Comparison of ENCODE assay signal across 26 cellular contexts in the genomic region with DNA sequence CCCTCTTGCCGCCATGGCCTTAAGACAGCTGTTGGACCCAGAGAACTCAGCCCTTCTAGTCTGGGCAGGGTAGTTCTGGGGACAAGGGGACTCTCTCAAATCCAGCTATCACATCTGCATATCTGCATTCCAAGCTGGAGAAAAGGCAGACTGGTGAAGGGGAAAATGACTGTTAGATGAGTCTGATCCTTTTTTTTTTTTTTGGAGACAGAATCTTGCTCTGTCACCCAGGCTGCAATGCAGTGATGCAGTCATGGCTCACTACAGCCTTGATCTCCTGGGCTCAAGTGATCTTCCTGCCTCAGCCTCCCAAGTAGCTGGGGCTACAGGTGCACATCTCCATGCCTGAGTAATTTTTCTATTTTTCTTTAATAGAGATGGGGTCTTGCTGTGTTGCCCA.
"Had no signal": no experiment of that assay in that cellular context is flagged by ENCODE, and none has a peak within 500 bp of the region (broad histone marks: within the 10 kb centered on the region; RNA-seq: fewer than 3 reads in every experiment).

No MANE protein-coding gene starts in this region.

- H3K27ac ChIP-seq: brain microvascular endothelial cell, sigmoid colon, upper lobe of right lung had no signal

- H3K27me3 ChIP-seq: brain microvascular endothelial cell, sigmoid colon, upper lobe of right lung had no signal

- H3K27me3 Mint-ChIP-seq: activated CD4-positive, alpha-beta memory T cell treated with anti-CD3 and anti-CD28 coated beads, Interleukin-2, amount 10 ng/mL, durations not matched to agents 7 days and 5 days; activated CD4-positive, alpha-beta T cell treated with anti-CD3 and anti-CD28 coated beads, Interleukin-2, amount 10 ng/mL, durations not matched to agents 24 days and 14 days; activated CD8-positive, alpha-beta memory T cell treated with anti-CD3 and anti-CD28 coated beads, Interleukin-2, amount 10 ng/mL, durations not matched to agents 7 days and 5 days; naive thymus-derived CD4-positive, alpha-beta T cell; T-helper 17 cell had no signal

- H3K4me1 Mint-ChIP-seq: activated CD4-positive, alpha-beta memory T cell treated with anti-CD3 and anti-CD28 coated beads, Interleukin-2, amount 10 ng/mL, durations not matched to agents 7 days and 5 days; activated CD4-positive, alpha-beta T cell treated with anti-CD3 and anti-CD28 coated beads, Interleukin-2, amount 10 ng/mL, durations not matched to agents 24 days and 14 days; activated CD8-positive, alpha-beta memory T cell treated with anti-CD3 and anti-CD28 coated beads, Interleukin-2, amount 10 ng/mL, durations not matched to agents 7 days and 5 days had no signal

- H3K36me3 ChIP-seq: brain microvascular endothelial cell, lower lobe of right lung, sigmoid colon, upper lobe of right lung had no signal

- ATAC-seq: activated CD4-positive, CD25-positive, alpha-beta regulatory T cell treated with anti-CD3 and anti-CD28 coated beads, Interleukin-2, amount 50 U/mL, for 24 hours; activated CD8-positive, alpha-beta memory T cell treated with anti-CD3 and anti-CD28 coated beads, Interleukin-2, amount 10 ng/mL, durations not matched to agents 7 days and 5 days; activated naive CD4-positive, alpha-beta T cell treated with anti-CD3 and anti-CD28 coated beads, Interleukin-2, amount 50 U/mL, for 72 hours; left lobe of liver; lower lobe of right lung; naive thymus-derived CD4-positive, alpha-beta T cell; T-helper 17 cell; upper lobe of right lung had no signal

- DNase-seq: activated CD4-positive, alpha-beta memory T cell treated with anti-CD3 and anti-CD28 coated beads, Interleukin-2, amount 10 ng/mL, durations not matched to agents 7 days and 5 days; activated CD4-positive, alpha-beta T cell treated with anti-CD3 and anti-CD28 coated beads, Interleukin-2, amount 10 ng/mL, durations not matched to agents 24 days and 14 days; activated CD8-positive, alpha-beta memory T cell treated with anti-CD3 and anti-CD28 coated beads, Interleukin-2, amount 10 ng/mL, durations not matched to agents 7 days and 5 days; activated T-cell treated with anti-CD3 and anti-CD28 coated beads for 4 hours; aorta; brain microvascular endothelial cell; caudate nucleus; effector memory CD4-positive, alpha-beta T cell; foreskin melanocyte; kidney; lower lobe of right lung; mesendoderm; naive thymus-derived CD4-positive, alpha-beta T cell; occipital lobe; posterior cingulate gyrus; retina; sigmoid colon; stimulated activated CD4-positive, alpha-beta T cell treated with anti-CD3 and anti-CD28 coated beads, Interleukin-2, amount 100 ng/mL, for 48 hours; stimulated activated CD8-positive, alpha-beta memory T cell treated with anti-CD3 and anti-CD28 coated beads, Interleukin-4, amount 100 ng/mL, for 48 hours; stimulated activated naive CD4-positive, alpha-beta T cell treated with Interleukin-2 at 50 U/mL for 16 hours; T-helper 17 cell; upper lobe of right lung had no signal

- H3K9me3 Mint-ChIP-seq: activated CD4-positive, alpha-beta memory T cell treated with anti-CD3 and anti-CD28 coated beads, Interleukin-2, amount 10 ng/mL, durations not matched to agents 7 days and 5 days; activated CD4-positive, alpha-beta T cell treated with anti-CD3 and anti-CD28 coated beads, Interleukin-2, amount 10 ng/mL, durations not matched to agents 24 days and 14 days; activated naive CD4-positive, alpha-beta T cell treated with anti-CD3 and anti-CD28 coated beads, Interleukin-2, amount 50 U/mL, for 72 hours; neural crest cell had no signal

- H3K27ac Mint-ChIP-seq: activated CD4-positive, alpha-beta memory T cell treated with anti-CD3 and anti-CD28 coated beads, Interleukin-2, amount 10 ng/mL, durations not matched to agents 7 days and 5 days; activated CD4-positive, alpha-beta T cell treated with anti-CD3 and anti-CD28 coated beads, Interleukin-2, amount 10 ng/mL, durations not matched to agents 24 days and 14 days; activated CD8-positive, alpha-beta memory T cell treated with anti-CD3 and anti-CD28 coated beads, Interleukin-2, amount 10 ng/mL, durations not matched to agents 7 days and 5 days had no signal

- H3K4me3 ChIP-seq: lower lobe of right lung, sigmoid colon, upper lobe of right lung had no signal

- H3K9me3 ChIP-seq: lower lobe of right lung, sigmoid colon, upper lobe of right lung had no signal

- H3K4me3 Mint-ChIP-seq: activated CD4-positive, alpha-beta memory T cell treated with anti-CD3 and anti-CD28 coated beads, Interleukin-2, amount 10 ng/mL, durations not matched to agents 7 days and 5 days; activated CD4-positive, alpha-beta T cell treated with anti-CD3 and anti-CD28 coated beads, Interleukin-2, amount 10 ng/mL, durations not matched to agents 24 days and 14 days; activated CD8-positive, alpha-beta memory T cell treated with anti-CD3 and anti-CD28 coated beads, Interleukin-2, amount 10 ng/mL, durations not matched to agents 7 days and 5 days; naive thymus-derived CD4-positive, alpha-beta T cell; neural crest cell; T-helper 17 cell had no signal
